2 cellular contexts compared by ENCODE assay signal in the genomic region with DNA sequence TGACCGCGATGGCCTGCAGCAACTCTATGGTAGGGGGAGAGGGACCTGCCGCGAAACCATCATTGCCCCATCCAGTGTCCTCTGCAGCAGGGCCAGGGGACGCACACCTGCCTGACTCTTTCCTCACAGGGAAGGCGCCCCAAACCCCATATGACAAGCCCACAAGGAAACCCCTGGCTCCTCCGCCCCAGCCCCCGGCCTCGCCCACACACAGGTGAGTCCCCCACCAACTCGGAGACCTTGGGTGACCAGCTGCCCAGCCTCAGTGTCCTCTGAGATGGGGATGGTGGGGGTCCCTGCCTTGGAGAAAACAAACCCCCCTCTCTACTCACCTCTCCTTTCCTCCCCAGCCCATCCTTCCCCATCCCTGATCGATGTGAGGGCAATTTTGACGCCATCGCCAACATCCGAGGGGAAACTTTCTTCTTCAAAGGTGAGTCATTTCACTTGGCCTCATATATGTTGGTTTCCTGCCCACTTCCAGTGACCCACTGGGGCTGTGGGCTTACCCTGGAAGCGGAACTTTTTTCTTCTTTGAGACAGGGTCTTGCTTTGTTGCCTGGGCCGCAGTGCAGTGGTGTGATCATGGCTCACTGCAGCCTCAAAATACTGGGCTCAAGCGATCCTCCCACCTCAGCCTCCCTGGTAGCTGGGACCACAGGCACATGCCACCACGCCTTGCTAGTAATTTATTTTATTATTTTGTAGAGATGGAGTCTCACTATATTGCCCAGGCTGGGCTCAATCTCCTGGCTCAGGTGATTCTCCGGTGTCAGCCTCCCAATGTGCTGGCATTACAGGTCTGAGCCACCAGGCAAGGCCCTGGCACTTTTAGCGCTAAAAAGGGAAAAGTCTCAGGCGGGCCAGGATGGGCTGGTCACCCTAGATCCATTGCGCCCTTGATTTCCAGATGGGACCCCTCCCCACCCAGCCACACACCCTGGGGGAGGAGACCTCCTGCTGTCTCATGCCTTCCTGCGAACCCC.
TF ChIP-seq lines count a peak whose summit lies in the region.

No MANE protein-coding gene starts in this region.

TF ChIP-seq in HCT116, 20 proteins besides CTCF, POLR2A, EP300 and RAD21:
- TF ChIP-seq, protein P1, sequence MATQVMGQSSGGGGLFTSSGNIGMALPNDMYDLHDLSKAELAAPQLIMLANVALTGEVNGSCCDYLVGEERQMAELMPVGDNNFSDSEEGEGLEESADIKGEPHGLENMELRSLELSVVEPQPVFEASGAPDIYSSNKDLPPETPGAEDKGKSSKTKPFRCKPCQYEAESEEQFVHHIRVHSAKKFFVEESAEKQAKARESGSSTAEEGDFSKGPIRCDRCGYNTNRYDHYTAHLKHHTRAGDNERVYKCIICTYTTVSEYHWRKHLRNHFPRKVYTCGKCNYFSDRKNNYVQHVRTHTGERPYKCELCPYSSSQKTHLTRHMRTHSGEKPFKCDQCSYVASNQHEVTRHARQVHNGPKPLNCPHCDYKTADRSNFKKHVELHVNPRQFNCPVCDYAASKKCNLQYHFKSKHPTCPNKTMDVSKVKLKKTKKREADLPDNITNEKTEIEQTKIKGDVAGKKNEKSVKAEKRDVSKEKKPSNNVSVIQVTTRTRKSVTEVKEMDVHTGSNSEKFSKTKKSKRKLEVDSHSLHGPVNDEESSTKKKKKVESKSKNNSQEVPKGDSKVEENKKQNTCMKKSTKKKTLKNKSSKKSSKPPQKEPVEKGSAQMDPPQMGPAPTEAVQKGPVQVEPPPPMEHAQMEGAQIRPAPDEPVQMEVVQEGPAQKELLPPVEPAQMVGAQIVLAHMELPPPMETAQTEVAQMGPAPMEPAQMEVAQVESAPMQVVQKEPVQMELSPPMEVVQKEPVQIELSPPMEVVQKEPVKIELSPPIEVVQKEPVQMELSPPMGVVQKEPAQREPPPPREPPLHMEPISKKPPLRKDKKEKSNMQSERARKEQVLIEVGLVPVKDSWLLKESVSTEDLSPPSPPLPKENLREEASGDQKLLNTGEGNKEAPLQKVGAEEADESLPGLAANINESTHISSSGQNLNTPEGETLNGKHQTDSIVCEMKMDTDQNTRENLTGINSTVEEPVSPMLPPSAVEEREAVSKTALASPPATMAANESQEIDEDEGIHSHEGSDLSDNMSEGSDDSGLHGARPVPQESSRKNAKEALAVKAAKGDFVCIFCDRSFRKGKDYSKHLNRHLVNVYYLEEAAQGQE (IDR thresholded peaks at IDR 0.05; ENCODE audit: low read depth): no peak
- TF ChIP-seq YY1 (IDR thresholded peaks at IDR 0.05; ENCODE audit: extremely low read depth, insufficient replicate concordance, low read depth, low read length) (no peak), ZNF274 (IDR thresholded peaks at IDR 0.05; ENCODE audit: low read depth, low read length) (no peak), TCF7L2 (IDR thresholded peaks at IDR 0.05; ENCODE audit: borderline replicate concordance, extremely low read depth, insufficient read depth, insufficient read length) (no peak), ELF1 (IDR thresholded peaks at IDR 0.05; ENCODE audit: borderline replicate concordance, low read depth) (no peak), POLR2AphosphoS5 (IDR thresholded peaks at IDR 0.05; ENCODE audit: low read depth, low read length) (no peak), SRF (IDR thresholded peaks at IDR 0.05; ENCODE audit: low read depth) (no peak), EGR1 (IDR thresholded peaks at IDR 0.05; ENCODE audit: low read depth) (no peak), ZFX (IDR thresholded peaks at IDR 0.05) (no peak), SIN3A (IDR thresholded peaks at IDR 0.05; ENCODE audit: low read depth) (no peak), SP1 (IDR thresholded peaks at IDR 0.05; ENCODE audit: low read depth) (no peak), CBX3 (IDR thresholded peaks at IDR 0.05; ENCODE audit: low read depth) (no peak), EZH2phosphoT487 (IDR thresholded peaks at IDR 0.05; ENCODE audit: borderline replicate concordance) (no peak), EZH2 (IDR thresholded peaks at IDR 0.05) (no peak), CEBPB (IDR thresholded peaks at IDR 0.05; ENCODE audit: low read depth) (no peak)
- TF ChIP-seq, protein P2, sequence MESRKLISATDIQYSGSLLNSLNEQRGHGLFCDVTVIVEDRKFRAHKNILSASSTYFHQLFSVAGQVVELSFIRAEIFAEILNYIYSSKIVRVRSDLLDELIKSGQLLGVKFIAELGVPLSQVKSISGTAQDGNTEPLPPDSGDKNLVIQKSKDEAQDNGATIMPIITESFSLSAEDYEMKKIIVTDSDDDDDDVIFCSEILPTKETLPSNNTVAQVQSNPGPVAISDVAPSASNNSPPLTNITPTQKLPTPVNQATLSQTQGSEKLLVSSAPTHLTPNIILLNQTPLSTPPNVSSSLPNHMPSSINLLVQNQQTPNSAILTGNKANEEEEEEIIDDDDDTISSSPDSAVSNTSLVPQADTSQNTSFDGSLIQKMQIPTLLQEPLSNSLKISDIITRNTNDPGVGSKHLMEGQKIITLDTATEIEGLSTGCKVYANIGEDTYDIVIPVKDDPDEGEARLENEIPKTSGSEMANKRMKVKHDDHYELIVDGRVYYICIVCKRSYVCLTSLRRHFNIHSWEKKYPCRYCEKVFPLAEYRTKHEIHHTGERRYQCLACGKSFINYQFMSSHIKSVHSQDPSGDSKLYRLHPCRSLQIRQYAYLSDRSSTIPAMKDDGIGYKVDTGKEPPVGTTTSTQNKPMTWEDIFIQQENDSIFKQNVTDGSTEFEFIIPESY (IDR thresholded peaks at IDR 0.05; ENCODE audit: extremely low read depth, insufficient replicate concordance, low read length): no peak
- TF ChIP-seq, protein P3, sequence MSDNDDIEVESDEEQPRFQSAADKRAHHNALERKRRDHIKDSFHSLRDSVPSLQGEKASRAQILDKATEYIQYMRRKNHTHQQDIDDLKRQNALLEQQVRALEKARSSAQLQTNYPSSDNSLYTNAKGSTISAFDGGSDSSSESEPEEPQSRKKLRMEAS (IDR thresholded peaks at IDR 0.05): no peak
- TF ChIP-seq, protein P4, sequence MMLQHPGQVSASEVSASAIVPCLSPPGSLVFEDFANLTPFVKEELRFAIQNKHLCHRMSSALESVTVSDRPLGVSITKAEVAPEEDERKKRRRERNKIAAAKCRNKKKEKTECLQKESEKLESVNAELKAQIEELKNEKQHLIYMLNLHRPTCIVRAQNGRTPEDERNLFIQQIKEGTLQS (IDR thresholded peaks at IDR 0.05): no peak

TF ChIP-seq in K562, 482 proteins besides CTCF, POLR2A, EP300 and RAD21:
- TF ChIP-seq, protein P5, sequence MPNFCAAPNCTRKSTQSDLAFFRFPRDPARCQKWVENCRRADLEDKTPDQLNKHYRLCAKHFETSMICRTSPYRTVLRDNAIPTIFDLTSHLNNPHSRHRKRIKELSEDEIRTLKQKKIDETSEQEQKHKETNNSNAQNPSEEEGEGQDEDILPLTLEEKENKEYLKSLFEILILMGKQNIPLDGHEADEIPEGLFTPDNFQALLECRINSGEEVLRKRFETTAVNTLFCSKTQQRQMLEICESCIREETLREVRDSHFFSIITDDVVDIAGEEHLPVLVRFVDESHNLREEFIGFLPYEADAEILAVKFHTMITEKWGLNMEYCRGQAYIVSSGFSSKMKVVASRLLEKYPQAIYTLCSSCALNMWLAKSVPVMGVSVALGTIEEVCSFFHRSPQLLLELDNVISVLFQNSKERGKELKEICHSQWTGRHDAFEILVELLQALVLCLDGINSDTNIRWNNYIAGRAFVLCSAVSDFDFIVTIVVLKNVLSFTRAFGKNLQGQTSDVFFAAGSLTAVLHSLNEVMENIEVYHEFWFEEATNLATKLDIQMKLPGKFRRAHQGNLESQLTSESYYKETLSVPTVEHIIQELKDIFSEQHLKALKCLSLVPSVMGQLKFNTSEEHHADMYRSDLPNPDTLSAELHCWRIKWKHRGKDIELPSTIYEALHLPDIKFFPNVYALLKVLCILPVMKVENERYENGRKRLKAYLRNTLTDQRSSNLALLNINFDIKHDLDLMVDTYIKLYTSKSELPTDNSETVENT (CRISPR knock-in tag; IDR thresholded peaks at IDR 0.05): no peak
- peak; percentile 10; the same call in 1 of the 2 replicates for TF ChIP-seq ZBTB7A (IDR thresholded peaks at IDR 0.05; ENCODE audit: borderline replicate concordance, control insufficient read depth, low read depth, low read length)
